In the genomic region with DNA sequence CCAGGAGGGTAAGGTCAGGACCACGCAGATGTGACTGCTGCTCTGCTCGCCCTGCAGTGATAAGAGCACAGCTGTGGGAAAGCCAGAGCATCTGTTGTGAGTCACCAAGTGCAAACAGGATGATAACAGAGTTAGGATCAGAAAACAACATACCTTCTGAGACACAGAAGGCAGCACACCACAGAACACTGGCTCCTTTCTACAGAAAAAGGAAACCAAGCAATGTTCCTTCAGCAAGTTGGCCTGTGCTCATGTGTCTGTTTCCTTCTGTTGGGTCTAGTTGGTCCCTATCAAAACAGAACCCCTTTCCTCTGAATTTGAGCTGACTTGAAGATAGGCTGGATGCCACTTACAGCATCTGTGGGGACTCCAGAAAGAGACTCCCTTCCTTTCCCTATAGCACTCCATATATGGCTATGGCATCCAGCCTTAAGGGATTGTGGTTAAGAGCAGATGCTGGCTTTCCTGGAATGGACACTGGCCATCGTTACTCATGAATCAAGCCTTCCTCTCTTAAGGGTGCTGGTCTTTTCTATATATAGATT, we compare ENCODE assay signal across 12 cellular contexts.
A peak's percentile ranks its signal among the peaks of the same experiment; 100 is the strongest.
DNase-seq lines count a peak whose midpoint lies in the region; ATAC-seq and TF ChIP-seq lines count a peak whose summit lies in the region.
"Had no signal": no experiment of that assay in that cellular context is flagged by ENCODE, and none has a peak within 500 bp of the region (broad histone marks: within the 10 kb centered on the region; RNA-seq: fewer than 3 reads in every experiment).

No MANE protein-coding gene starts in this region.

- no peak overlapping the region for H3K27ac ChIP-seq in OCI-LY3 (ENCODE audit: low read length)
- H3K27ac ChIP-seq in fibroblast of lung (ENCODE audit: insufficient read depth, low read length): peak overlapping the region; percentile 84
- no peak overlapping the region for H3K27ac ChIP-seq in gastroesophageal sphincter
- H3K27ac ChIP-seq: BLaER1, SK-N-MC, tibial artery had no signal

- H3K36me3 ChIP-seq in OCI-LY3 (replicated peaks; ENCODE audit: low read depth, low read length) (no peaks in the 10 kb centered on the region), fibroblast of lung (ENCODE audit: control insufficient read depth, insufficient read depth, low read length) (no peaks in the 10 kb centered on the region), gastroesophageal sphincter (no peaks in the 10 kb centered on the region)
- H3K36me3 ChIP-seq: BLaER1, tibial artery had no signal

- H3K27ac Mint-ChIP-seq in stimulated activated effector memory CD8-positive, alpha-beta T cell treated with anti-CD3 and anti-CD28 coated beads, Interleukin-12 subunit alpha, Interleukin-12 subunit beta, amount 100 ng/mL, for 72 hours: no peak overlapping the region
- H3K27ac Mint-ChIP-seq in mesothelial cell of epicardium: no peak overlapping the region
- H3K27ac Mint-ChIP-seq: dendritic cell treated with granulocyte-macrophage colony-stimulating factor and Interleukin-4, amounts not matched to agents 40 ng/mL and 50 ng/mL, for 4 days had no signal

- no peaks in the 10 kb centered on the region for H3K36me3 Mint-ChIP-seq in activated T-cell treated with anti-CD3 and anti-CD28 coated beads, Interleukin-2, amount 50 U/mL, for 4 hours (ENCODE audit: insufficient read depth)
- no peaks in the 10 kb centered on the region for H3K36me3 Mint-ChIP-seq in stimulated activated effector memory CD8-positive, alpha-beta T cell treated with anti-CD3 and anti-CD28 coated beads, Interleukin-12 subunit alpha, Interleukin-12 subunit beta, amount 100 ng/mL, for 72 hours
- H3K36me3 Mint-ChIP-seq in mesothelial cell of epicardium: no peaks in the 10 kb centered on the region

- H3K9me3 ChIP-seq in OCI-LY3 (ENCODE audit: insufficient read depth, low read length) (no peaks in the 10 kb centered on the region), fibroblast of lung (ENCODE audit: control insufficient read depth, insufficient read depth, low read depth, low read length) (no peaks in the 10 kb centered on the region), gastroesophageal sphincter (no peaks in the 10 kb centered on the region)
- H3K9me3 ChIP-seq: BLaER1, tibial artery had no signal

- peaks cover 2% of the 10 kb centered on the region for H3K4me1 Mint-ChIP-seq in activated T-cell treated with anti-CD3 and anti-CD28 coated beads, Interleukin-2, amount 50 U/mL, for 4 hours (ENCODE audit: low read depth)
- peaks cover 7% of the 10 kb centered on the region for H3K4me1 Mint-ChIP-seq in stimulated activated effector memory CD8-positive, alpha-beta T cell treated with anti-CD3 and anti-CD28 coated beads, Interleukin-12 subunit alpha, Interleukin-12 subunit beta, amount 100 ng/mL, for 72 hours
- peaks cover 19% of the 10 kb centered on the region for H3K4me1 Mint-ChIP-seq in mesothelial cell of epicardium

- TF ChIP-seq CTCF in OCI-LY3 (IDR thresholded peaks at IDR 0.05; ENCODE audit: low read depth, low read length): no peak
- TF ChIP-seq CTCF in fibroblast of lung (conservative IDR thresholded peaks at IDR 0.05 in 1 of 2, IDR thresholded peaks at IDR 0.05 in 1 of 2; ENCODE audit: low read depth in 1 of 2, low read length in 2 of 2): no peak
- TF ChIP-seq CTCF in mesothelial cell of epicardium (IDR thresholded peaks at IDR 0.05; ENCODE audit: unreplicated experiment): no peak
- no peak for TF ChIP-seq CTCF in gastroesophageal sphincter (IDR thresholded peaks at IDR 0.05)

- H3K4me3 ChIP-seq in OCI-LY3 (ENCODE audit: low read length) (no peak overlapping the region), fibroblast of lung (replicated peaks in 1 of 4; ENCODE audit: control extremely low read depth in 1 of 4, insufficient read depth in 1 of 4, low read depth in 3 of 4, low read length in 4 of 4) (no peak overlapping the region), gastroesophageal sphincter (no peak overlapping the region)
- H3K4me3 ChIP-seq: BLaER1, SK-N-MC, tibial artery had no signal

- TF ChIP-seq POLR2A in gastroesophageal sphincter (IDR thresholded peaks at IDR 0.05): no peak

- H3K27me3 Mint-ChIP-seq in activated T-cell treated with anti-CD3 and anti-CD28 coated beads, Interleukin-2, amount 50 U/mL, for 4 hours (ENCODE audit: low read depth): peaks cover 9% of the 10 kb centered on the region
- no peaks in the 10 kb centered on the region for H3K27me3 Mint-ChIP-seq in mesothelial cell of epicardium (ENCODE audit: low read depth)

- no peak for DNase-seq in activated T-cell treated with anti-CD3 and anti-CD28 coated beads, Interleukin-2, amount 50 U/mL, for 4 hours
- DNase-seq in activated T-cell treated with anti-CD3 and anti-CD28 coated beads, Interleukin-2, amount 50 U/mL, for 48 hours: no peak
- DNase-seq in fibroblast of lung (ENCODE audit: low read depth in 2 of 2) (peak; percentile 93 to 98), mesothelial cell of epicardium (ENCODE audit: low spot score in 2 of 2, unreplicated experiment in 2 of 2) (no peak)
- no peak for DNase-seq in stimulated activated effector memory CD8-positive, alpha-beta T cell treated with anti-CD3 and anti-CD28 coated beads, Interleukin-12 subunit alpha, Interleukin-12 subunit beta, amount 100 ng/mL, for 72 hours (ENCODE audit: low spot score in 2 of 2)
- DNase-seq: tibial artery had no signal

- no peak overlapping the region for H3K4me2 ChIP-seq in OCI-LY3 (ENCODE audit: low read length)
- H3K4me2 ChIP-seq in fibroblast of lung (ENCODE audit: extremely low read depth, insufficient read depth, low read length): peak overlapping the region; percentile 67
- H3K4me2 ChIP-seq: BLaER1 had no signal

- WGBS in gastroesophageal sphincter (ENCODE audit: low coverage in 1 of 2), 2 donors: 22 to 47% methylated on average over 1 to 3 of the region's 3 CpGs

- H3K4me3 Mint-ChIP-seq in activated T-cell treated with anti-CD3 and anti-CD28 coated beads, Interleukin-2, amount 50 U/mL, for 4 hours: no peak overlapping the region
- no peak overlapping the region for H3K4me3 Mint-ChIP-seq in stimulated activated effector memory CD8-positive, alpha-beta T cell treated with anti-CD3 and anti-CD28 coated beads, Interleukin-12 subunit alpha, Interleukin-12 subunit beta, amount 100 ng/mL, for 72 hours
- H3K4me3 Mint-ChIP-seq in mesothelial cell of epicardium: no peak overlapping the region
- H3K4me3 Mint-ChIP-seq: dendritic cell treated with granulocyte-macrophage colony-stimulating factor and Interleukin-4, amounts not matched to agents 40 ng/mL and 50 ng/mL, for 4 days had no signal

- H3K79me2 ChIP-seq in OCI-LY3 (ENCODE audit: low read length) (no peaks in the 10 kb centered on the region), fibroblast of lung (ENCODE audit: control insufficient read depth, insufficient read depth, low read length) (no peaks in the 10 kb centered on the region)

- H4K20me1 ChIP-seq in OCI-LY3 (ENCODE audit: insufficient read depth, low read length): no peaks in the 10 kb centered on the region
- H4K20me1 ChIP-seq in fibroblast of lung (ENCODE audit: control insufficient read depth, extremely low read depth, insufficient read depth, low read length): no peaks in the 10 kb centered on the region
- H4K20me1 ChIP-seq: BLaER1 had no signal

- 0 out of 2 replicates have a peak overlapping the region, but pooled peaks have one; percentile 15 for H2AFZ ChIP-seq in OCI-LY3 (ENCODE audit: low read depth, low read length)
- no peak overlapping the region for H2AFZ ChIP-seq in fibroblast of lung (ENCODE audit: low read length)

- no peak for TF ChIP-seq EP300 in gastroesophageal sphincter (IDR thresholded peaks at IDR 0.05)

- H3K9ac ChIP-seq in OCI-LY3 (ENCODE audit: low read length): no peak overlapping the region
- no peak overlapping the region for H3K9ac ChIP-seq in fibroblast of lung (ENCODE audit: insufficient read depth, low read length)
- H3K9ac ChIP-seq: BLaER1 had no signal

- H3K4me1 ChIP-seq in OCI-LY3 (ENCODE audit: low read length): peaks cover 10% of the 10 kb centered on the region
- peaks cover 25% of the 10 kb centered on the region for H3K4me1 ChIP-seq in fibroblast of lung (ENCODE audit: control insufficient read depth, extremely low read depth, insufficient read depth, low read length)
- H3K4me1 ChIP-seq in gastroesophageal sphincter: peaks cover 0 to 12% (median 6%) of the 10 kb centered on the region in 3 donors

- ATAC-seq in activated T-cell treated with anti-CD3 and anti-CD28 coated beads, Interleukin-2, amount 50 U/mL, for 4 hours: peak; percentile 62 to 70
- ATAC-seq in stimulated activated effector memory CD8-positive, alpha-beta T cell treated with anti-CD3 and anti-CD28 coated beads, Interleukin-12 subunit alpha, Interleukin-12 subunit beta, amount 100 ng/mL, for 72 hours: peak; percentile 73
- no peak for ATAC-seq in gastroesophageal sphincter
- ATAC-seq in HG03460 (IDR thresholded peaks at IDR 0.05; ENCODE audit: unreplicated experiment): no peak

- no peaks in the 10 kb centered on the region for H3K27me3 ChIP-seq in OCI-LY3 (ENCODE audit: low read depth, low read length)
- no peaks in the 10 kb centered on the region for H3K27me3 ChIP-seq in fibroblast of lung (ENCODE audit: control insufficient read depth, insufficient read depth, low read length)
- no peaks in the 10 kb centered on the region for H3K27me3 ChIP-seq in gastroesophageal sphincter
- H3K27me3 ChIP-seq: BLaER1, tibial artery had no signal

- H3K9me3 Mint-ChIP-seq in activated T-cell treated with anti-CD3 and anti-CD28 coated beads, Interleukin-2, amount 50 U/mL, for 4 hours: no peaks in the 10 kb centered on the region
- no peaks in the 10 kb centered on the region for H3K9me3 Mint-ChIP-seq in stimulated activated effector memory CD8-positive, alpha-beta T cell treated with anti-CD3 and anti-CD28 coated beads, Interleukin-12 subunit alpha, Interleukin-12 subunit beta, amount 100 ng/mL, for 72 hours
- H3K9me3 Mint-ChIP-seq in mesothelial cell of epicardium: no peaks in the 10 kb centered on the region
- H3K9me3 Mint-ChIP-seq: dendritic cell treated with granulocyte-macrophage colony-stimulating factor and Interleukin-4, amounts not matched to agents 40 ng/mL and 50 ng/mL, for 4 days had no signal

Comparison
In these comparisons a context has a peak if more than half of its experiments do, and no peak if none do; other contexts are left out.
1. ATAC-seq: peak in activated T-cell treated with anti-CD3 and anti-CD28 coated beads, Interleukin-2, amount 50 U/mL, for 4 hours (2 of 2) and stimulated activated effector memory CD8-positive, alpha-beta T cell treated with anti-CD3 and anti-CD28 coated beads, Interleukin-12 subunit alpha, Interleukin-12 subunit beta, amount 100 ng/mL, for 72 hours (single experiment); none in gastroesophageal sphincter (single experiment) and HG03460 (single experiment).
2. DNase-seq: peak in fibroblast of lung (2 of 2); none in activated T-cell treated with anti-CD3 and anti-CD28 coated beads, Interleukin-2, amount 50 U/mL, for 4 hours (single experiment), activated T-cell treated with anti-CD3 and anti-CD28 coated beads, Interleukin-2, amount 50 U/mL, for 48 hours (0 of 2), stimulated activated effector memory CD8-positive, alpha-beta T cell treated with anti-CD3 and anti-CD28 coated beads, Interleukin-12 subunit alpha, Interleukin-12 subunit beta, amount 100 ng/mL, for 72 hours (0 of 2) and mesothelial cell of epicardium (0 of 2).